26 cellular contexts compared by ENCODE assay signal in the genomic region with DNA sequence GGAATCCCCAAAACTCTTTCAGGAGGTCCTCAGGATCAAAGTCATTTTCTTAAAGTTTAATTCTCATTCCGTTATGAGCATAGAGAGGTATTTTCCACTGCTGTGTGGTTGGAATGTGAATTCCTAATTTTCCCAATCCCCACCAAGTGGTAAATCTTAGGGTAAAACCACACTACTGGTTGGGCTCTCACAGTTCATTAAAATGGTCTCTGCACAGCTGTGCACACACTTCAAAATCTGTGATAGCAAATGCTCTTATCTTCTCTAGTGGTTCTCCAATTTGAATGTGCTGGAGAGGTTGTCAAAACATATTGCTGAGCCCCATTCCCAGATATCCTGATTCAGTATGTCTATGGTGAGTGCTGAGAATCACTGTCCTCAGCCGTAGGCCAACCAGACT.
DNase-seq lines count a peak whose midpoint lies in the region; ATAC-seq lines count a peak whose summit lies in the region.
"Had no signal": no experiment of that assay in that cellular context is flagged by ENCODE, and none has a peak within 500 bp of the region (broad histone marks: within the 10 kb centered on the region; RNA-seq: fewer than 3 reads in every experiment).

No MANE protein-coding gene starts in this region.

- DNase-seq in NCI-H1417 (lab: John Stamatoyannopoulos, UW) (peak; percentile 41 to 95 (median 83)), NCI-H1417 treated with DMSO at 0.1 percent for 48 hours (lab: John Stamatoyannopoulos, UW) (no peak), NCI-H2029 treated with DMSO at 0.1 percent for 48 hours (lab: John Stamatoyannopoulos, UW) (peak; percentile 99), SHP77 treated with DMSO at 0.1 percent for 48 hours (lab: John Stamatoyannopoulos, UW) (peak; percentile 63), head of caudate nucleus (no peak), MV-4-11 (lab: John Stamatoyannopoulos, UW) (no peak), NCI-H526 (lab: John Stamatoyannopoulos, UW) (no peak)
- DNase-seq: activated CD4-positive, alpha-beta T cell treated with anti-CD3 and anti-CD28 coated beads for 48 hours; activated CD8-positive, alpha-beta memory T cell treated with anti-CD3 and anti-CD28 coated beads for 24 hours; activated naive CD4-positive, alpha-beta T cell treated with anti-CD3 and anti-CD28 coated beads, Interleukin-2, amount 50 U/mL, for 16 hours; activated T-cell treated with anti-CD3 and anti-CD28 coated beads for 4 hours; COR-L47; effector CD4-positive, alpha-beta T cell; GOT3; HFFc6; hypothalamus; NCI-H146; sigmoid colon; stimulated activated CD4-positive, alpha-beta T cell treated with anti-CD3 and anti-CD28 coated beads, Interleukin-15, amount 100 ng/mL, for 24 hours; substantia nigra; SW 1271; upper lobe of left lung had no signal

- intact Hi-C loops in head of caudate nucleus (cut with DNase I), result no loop called here

- no peak for ATAC-seq in HG03135 (IDR thresholded peaks at IDR 0.05; ENCODE audit: unreplicated experiment)
- ATAC-seq: K562; natural killer cell treated with Interleukin-12 subunit alpha and Interleukin-12 subunit beta and Interleukin-15 and Interleukin-18, amount 100 ng/mL, for 72 hours; stimulated activated effector memory CD8-positive, alpha-beta T cell treated with anti-CD3 and anti-CD28 coated beads, Interleukin-12 subunit alpha, Interleukin-12 subunit beta, amount 100 ng/mL, for 72 hours had no signal

Comparison
In these comparisons a context has a peak if more than half of its experiments do, and no peak if none do; other contexts are left out.
1. DNase-seq: peak in NCI-H1417 (3 of 3), NCI-H2029 treated with DMSO at 0.1 percent for 48 hours (single experiment) and SHP77 treated with DMSO at 0.1 percent for 48 hours (single experiment); none in NCI-H1417 treated with DMSO at 0.1 percent for 48 hours (single experiment), head of caudate nucleus (0 of 42), MV-4-11 (single experiment) and NCI-H526 (0 of 2).